8 cellular contexts compared by ENCODE assay signal in the genomic region with DNA sequence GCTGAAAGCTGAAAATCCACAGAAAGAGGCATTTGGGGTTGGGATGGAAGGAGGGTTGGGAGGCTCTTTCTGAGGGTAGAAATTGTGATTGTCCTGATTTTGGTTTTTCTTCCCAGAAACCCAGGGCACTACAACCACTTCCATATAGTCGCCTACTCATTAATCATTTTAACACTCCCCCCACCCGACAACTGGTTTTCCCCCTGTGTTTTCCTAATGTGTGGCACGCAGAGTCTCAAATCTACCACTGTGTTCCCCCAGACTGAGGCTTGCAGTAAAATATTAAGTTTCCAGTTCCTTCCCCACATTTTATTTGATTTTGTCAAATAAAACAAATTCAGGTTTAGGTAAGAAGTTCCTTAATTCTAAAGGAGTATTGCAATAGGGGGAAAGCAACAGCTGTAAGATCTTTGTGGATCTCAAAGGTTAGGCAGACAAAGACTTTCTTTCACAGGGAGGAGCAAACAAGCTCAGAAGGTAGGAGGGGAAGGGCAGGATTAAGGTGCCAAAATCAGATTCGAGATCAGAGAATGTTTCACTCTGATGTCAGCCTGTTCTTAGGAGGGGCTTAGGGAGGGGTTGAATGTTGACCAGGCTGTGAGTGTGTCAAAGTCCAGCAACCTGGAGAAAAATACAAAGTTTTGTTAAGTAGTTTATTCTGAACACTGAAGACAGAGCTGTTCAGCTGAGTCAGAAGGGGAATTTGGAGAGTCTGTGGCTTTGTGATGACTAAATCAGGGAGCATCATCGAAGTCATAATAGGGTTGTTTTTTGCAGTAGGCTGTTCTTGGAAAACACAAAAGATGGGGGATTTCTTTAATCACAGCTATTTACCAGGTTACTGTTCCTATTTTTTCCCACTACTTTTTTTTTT. TPM values are rescaled to one million over a fixed set of nuclear protein-coding genes. Genes with fewer than 3 reads are reported as not detected.
DNase-seq lines count a peak whose midpoint lies in the region; ATAC-seq and TF ChIP-seq lines count a peak whose summit lies in the region.

No MANE protein-coding gene starts in this region.

- peaks cover 25% of the 10 kb centered on the region for H3K36me3 Mint-ChIP-seq in endothelial cell (ENCODE audit: low read depth, unreplicated experiment)

- POLR2A ChIA-PET in AG04449 (lab: Yijun Ruan, JAX), result interaction anchor here (0.6 kb wide), 1 partner anchor 38 kb away, joined by 3 read pairs; no protein-coding TSS in a partner anchor

- H3K27me3 Mint-ChIP-seq in endothelial cell (ENCODE audit: unreplicated experiment), result peaks cover 9% of the 10 kb centered on the region

- H3K4me1 Mint-ChIP-seq in endothelial cell (ENCODE audit: unreplicated experiment), result peaks cover 18% of the 10 kb centered on the region

- peak overlapping the region; percentile 27 for H3K27ac Mint-ChIP-seq in endothelial cell (ENCODE audit: unreplicated experiment)

- CTCF ChIA-PET in AG04449 (lab: Yijun Ruan, JAX), result interaction anchor here (1.0 to 7.4 kb wide), 2 partner anchors 9 to 18 kb away, joined by 4 to 51 read pairs; no protein-coding TSS in a partner anchor

- no peak overlapping the region for H3K9ac ChIP-seq in rectal smooth muscle tissue (ENCODE audit: low read length)

- no peaks in the 10 kb centered on the region for H3K9me3 Mint-ChIP-seq in endothelial cell (ENCODE audit: unreplicated experiment)

- H3K27me3 ChIP-seq in rectal smooth muscle tissue (ENCODE audit: control insufficient read depth, insufficient read depth, low read length), result peaks cover 2% of the 10 kb centered on the region

- H3K4me3 Mint-ChIP-seq in endothelial cell (ENCODE audit: unreplicated experiment), result no peak overlapping the region

- peaks cover 12% of the 10 kb centered on the region for H3K4me1 ChIP-seq in rectal smooth muscle tissue (ENCODE audit: control insufficient read depth, insufficient read depth, low read length)

- DNase-seq in AG04449 (ENCODE audit: low read depth, low spot score) (peak; percentile 65), T follicular helper cell (ENCODE audit: low read depth) (peak; percentile 33), endothelial cell (ENCODE audit: low spot score) (no peak), SKM-1 (lab: John Stamatoyannopoulos, UW; ENCODE audit: unreplicated experiment) (no peak), DMS53 treated with DMSO at 0.1 percent for 48 hours (lab: John Stamatoyannopoulos, UW; ENCODE audit: unreplicated experiment) (no peak)

- peak overlapping the region; percentile 19; the same call in 1 of the 2 replicates for H3K4me3 ChIP-seq in AG04449 (ENCODE audit: low read depth, low read length)
- H3K4me3 ChIP-seq in rectal smooth muscle tissue (ENCODE audit: low read length), result no peak overlapping the region

- TF ChIP-seq CTCF in AG04449 (IDR thresholded peaks at IDR 0.05; ENCODE audit: insufficient read depth, low read length, missing control alignments) (no peak), endothelial cell (IDR thresholded peaks at IDR 0.05; ENCODE audit: unreplicated experiment) (no peak)

- H3K27ac ChIP-seq in rectal smooth muscle tissue (ENCODE audit: low read depth, low read length), result peak overlapping the region; percentile 74

- ATAC-seq in GM18861 (IDR thresholded peaks at IDR 0.05; ENCODE audit: unreplicated experiment), result peak; percentile 56
- ATAC-seq in HG03066 (IDR thresholded peaks at IDR 0.05; ENCODE audit: low read depth, unreplicated experiment), result peak; percentile 47

- no peaks in the 10 kb centered on the region for H3K36me3 ChIP-seq in rectal smooth muscle tissue (ENCODE audit: control insufficient read depth, insufficient read depth, low read length)

RNA-seq across cellular contexts. Expression of a gene that starts 3.6 kb away (rescaled TPM):
- 23.1 TPM for total RNA-seq in endothelial cell (ENCODE audit: unreplicated experiment)

Comparison
In these comparisons a context has a peak if more than half of its experiments do, and no peak if none do; other contexts are left out.
1. DNase-seq: peak in AG04449 (single experiment) and T follicular helper cell (single experiment); none in endothelial cell (single experiment), SKM-1 (single experiment) and DMS53 treated with DMSO at 0.1 percent for 48 hours (single experiment).